ENCODE assay signal across 1 cellular context in genomic region chr7:110397927-110398660, GRCh38.
TF ChIP-seq lines count a peak whose summit lies in the region.

No MANE protein-coding gene starts in this region.

TF ChIP-seq in Ishikawa, 13 proteins besides CTCF, POLR2A, EP300 and RAD21 (continued from another document):
- TF ChIP-seq YY1 (IDR thresholded peaks at IDR 0.05; ENCODE audit: low read depth): no peak
